Comparison of ENCODE assay signal across 13 cellular contexts in genomic region chr12:114480309-114481199, GRCh38.
DNase-seq lines count a peak whose midpoint lies in the region; ATAC-seq, FAIRE-seq and TF ChIP-seq lines count a peak whose summit lies in the region.
"Had no signal": no experiment of that assay in that cellular context is flagged by ENCODE, and none has a peak within 500 bp of the region (broad histone marks: within the 10 kb centered on the region; RNA-seq: fewer than 3 reads in every experiment).

No MANE protein-coding gene starts in this region.

- TF ChIP-seq CTCF in bronchial epithelial cell (IDR thresholded peaks at IDR 0.05; ENCODE audit: insufficient read depth, low read length, severe bottlenecking) (no peak), left lung (IDR thresholded peaks at IDR 0.05) (no peak), tibial artery (IDR thresholded peaks at IDR 0.05) (no peak)

- H3K27me3 ChIP-seq in bronchial epithelial cell (ENCODE audit: control insufficient read depth, insufficient read depth, low read length) (peaks cover 11% of the 10 kb centered on the region), left lung (peaks cover 16 to 87% of the 10 kb centered on the region in 2 donors), tibial artery (peaks cover 0 to 69% of the 10 kb centered on the region in 2 donors)

- H3K27me3 Mint-ChIP-seq in activated T-cell treated with anti-CD3 and anti-CD28 coated beads, Interleukin-2, amount 50 U/mL, for 24 hours, result peaks cover 74% of the 10 kb centered on the region

- H3K9me3 ChIP-seq in left lung, result no peaks in the 10 kb centered on the region
- H3K9me3 ChIP-seq in tibial artery, result no peaks in the 10 kb centered on the region

- peaks cover 10% of the 10 kb centered on the region for H3K4me1 Mint-ChIP-seq in activated T-cell treated with anti-CD3 and anti-CD28 coated beads, Interleukin-2, amount 50 U/mL, for 24 hours (ENCODE audit: low read depth)

- no peaks in the 10 kb centered on the region for H3K36me3 ChIP-seq in bronchial epithelial cell (ENCODE audit: control insufficient read depth, insufficient read depth, low read length)
- H3K36me3 ChIP-seq in left lung, result no peaks in the 10 kb centered on the region
- H3K36me3 ChIP-seq in tibial artery, result no peaks in the 10 kb centered on the region

- FAIRE-seq in bronchial epithelial cell (lab: Jason Lieb, UNC), result no peak

- H3K4me1 ChIP-seq in left lung (peaks cover 0 to 6% of the 10 kb centered on the region in 2 donors), tibial artery (peaks cover 0 to 20% (median 11%) of the 10 kb centered on the region in 4 donors)

- peak overlapping the region; percentile 12 for H3K4me3 ChIP-seq in bronchial epithelial cell (ENCODE audit: low read depth, low read length)
- peak overlapping the region; percentile 21 to 30 for H3K4me3 ChIP-seq in left lung
- peak overlapping the region; percentile 11 to 23 for H3K4me3 ChIP-seq in tibial artery

- H3K27ac ChIP-seq in left lung, result peak overlapping the region in 1 of 2 donors; percentile 45
- H3K27ac ChIP-seq in tibial artery, result no peak overlapping the region
- H3K27ac ChIP-seq: HL-60 had no signal

- H3K9me3 Mint-ChIP-seq in activated T-cell treated with anti-CD3 and anti-CD28 coated beads, Interleukin-2, amount 50 U/mL, for 24 hours, result no peaks in the 10 kb centered on the region

- DNase-seq in activated T-cell treated with anti-CD3 and anti-CD28 coated beads, Interleukin-2, amount 50 U/mL, for 24 hours, result no peak
- DNase-seq in activated T-cell treated with anti-CD3 and anti-CD28 coated beads, Interleukin-2, amount 50 U/mL, for 1 hour, result no peak
- DNase-seq in bronchial epithelial cell (ENCODE audit: low read depth), result no peak
- no peak for DNase-seq in left lung
- no peak for DNase-seq in tibial artery
- DNase-seq in NCI-H2081 (lab: John Stamatoyannopoulos, UW), result no peak
- DNase-seq: AML-193, erythroblast, occipital lobe, T-helper 2 cell had no signal

- ATAC-seq in left lung (peak; percentile 24), HG02970 (IDR thresholded peaks at IDR 0.05; ENCODE audit: low FRiP score, unreplicated experiment) (no peak), HG03439 (IDR thresholded peaks at IDR 0.05; ENCODE audit: unreplicated experiment) (no peak)

- H3K27ac Mint-ChIP-seq in activated T-cell treated with anti-CD3 and anti-CD28 coated beads, Interleukin-2, amount 50 U/mL, for 24 hours, result no peak overlapping the region

- H3K4me3 Mint-ChIP-seq in activated T-cell treated with anti-CD3 and anti-CD28 coated beads, Interleukin-2, amount 50 U/mL, for 24 hours, result peak overlapping the region; percentile 48

- intact Hi-C loops in left lung (cut with DNase I), result no loop called here
- intact Hi-C loops in tibial artery (cut with DNase I; ENCODE audit: low total_unique reads), result no loop called here

- H3K36me3 Mint-ChIP-seq in activated T-cell treated with anti-CD3 and anti-CD28 coated beads, Interleukin-2, amount 50 U/mL, for 24 hours (ENCODE audit: low read depth), result no peaks in the 10 kb centered on the region
